In the genomic region with DNA sequence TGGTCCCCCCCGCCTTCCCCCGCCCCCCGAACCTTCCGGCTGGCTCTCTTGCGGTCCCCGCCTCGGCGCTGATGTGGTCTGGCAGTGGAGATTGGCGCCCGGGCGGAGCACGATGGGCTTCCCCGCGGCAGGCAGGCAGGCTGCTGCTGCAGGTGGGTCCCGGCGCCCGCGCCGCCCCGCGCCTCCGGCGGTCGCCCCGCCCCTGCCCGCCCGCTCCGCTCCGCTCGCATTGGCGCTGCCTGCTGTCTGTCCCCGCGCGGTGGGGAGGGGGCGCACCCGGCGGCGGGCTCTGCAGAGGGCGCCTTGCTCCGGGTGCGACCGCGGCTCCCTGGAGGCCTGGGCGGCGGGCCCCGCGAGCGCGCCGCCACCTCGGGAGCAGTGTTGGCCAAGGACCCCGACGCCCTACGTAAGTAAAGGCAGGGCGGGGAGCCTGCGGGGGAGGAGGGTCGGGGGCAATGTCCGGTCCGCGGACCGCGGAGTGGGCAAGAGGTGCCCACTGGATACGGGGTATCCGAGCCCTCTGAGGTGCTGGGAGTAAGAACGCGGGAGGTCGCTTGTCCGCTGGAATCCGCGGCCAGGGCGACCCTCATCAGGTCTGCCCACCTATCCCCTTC, we compare ENCODE assay signal across 1 cellular context.
TF ChIP-seq lines count a peak whose summit lies in the region.

A gene with protein sequence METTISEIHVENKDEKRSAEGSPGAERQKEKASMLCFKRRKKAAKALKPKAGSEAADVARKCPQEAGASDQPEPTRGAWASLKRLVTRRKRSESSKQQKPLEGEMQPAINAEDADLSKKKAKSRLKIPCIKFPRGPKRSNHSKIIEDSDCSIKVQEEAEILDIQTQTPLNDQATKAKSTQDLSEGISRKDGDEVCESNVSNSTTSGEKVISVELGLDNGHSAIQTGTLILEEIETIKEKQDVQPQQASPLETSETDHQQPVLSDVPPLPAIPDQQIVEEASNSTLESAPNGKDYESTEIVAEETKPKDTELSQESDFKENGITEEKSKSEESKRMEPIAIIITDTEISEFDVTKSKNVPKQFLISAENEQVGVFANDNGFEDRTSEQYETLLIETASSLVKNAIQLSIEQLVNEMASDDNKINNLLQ (plus strand): TSS at position 292 of the 614 bp plus-strand sequence. CDS start 2,896 bp downstream, outside the sequence.

TF ChIP-seq in WTC11, 78 proteins besides CTCF, POLR2A, EP300 and RAD21 (continued from another document and continues in another):
- TF ChIP-seq FOXP1 (CRISPR knock-in tag; IDR thresholded peaks at IDR 0.05; ENCODE audit: borderline replicate concordance) (no peak; the same call in 1 of the 2 replicates), TCF7 (CRISPR knock-in tag; IDR thresholded peaks at IDR 0.05; ENCODE audit: low read depth) (no peak), OVOL2 (CRISPR knock-in tag; IDR thresholded peaks at IDR 0.05; ENCODE audit: borderline replicate concordance) (no peak), ZNF263 (CRISPR knock-in tag; IDR thresholded peaks at IDR 0.05; ENCODE audit: low read depth) (no peak), MXD4 (CRISPR knock-in tag; IDR thresholded peaks at IDR 0.05; ENCODE audit: borderline replicate concordance) (no peak), FOXJ3 (CRISPR knock-in tag; IDR thresholded peaks at IDR 0.05; ENCODE audit: borderline replicate concordance) (no peak), JUN (CRISPR knock-in tag; IDR thresholded peaks at IDR 0.05) (no peak), GRHL2 (CRISPR knock-in tag; IDR thresholded peaks at IDR 0.05; ENCODE audit: insufficient replicate concordance, severe bottlenecking) (no peak), ZNF317 (CRISPR knock-in tag; IDR thresholded peaks at IDR 0.05; ENCODE audit: borderline replicate concordance, low read depth) (no peak), ZNF138 (CRISPR knock-in tag; conservative IDR thresholded peaks at IDR 0.05) (no peak), NFE2L1 (CRISPR knock-in tag; IDR thresholded peaks at IDR 0.05) (no peak), ATF1 (CRISPR knock-in tag; IDR thresholded peaks at IDR 0.05) (no peak), KAT7 (CRISPR knock-in tag; IDR thresholded peaks at IDR 0.05; ENCODE audit: borderline replicate concordance) (0 out of 2 replicates have a peak, but pooled peaks have one; percentile 53), ETV6 (CRISPR knock-in tag; IDR thresholded peaks at IDR 0.05) (no peak; the same call in 1 of the 2 replicates), SP1 (CRISPR knock-in tag; conservative IDR thresholded peaks at IDR 0.05) (peak; percentile 73), IRF2 (CRISPR knock-in tag; IDR thresholded peaks at IDR 0.05; ENCODE audit: borderline replicate concordance, low read depth) (no peak), NR3C1 (CRISPR knock-in tag; conservative IDR thresholded peaks at IDR 0.05; ENCODE audit: low read depth) (no peak), EMX1 (CRISPR knock-in tag; IDR thresholded peaks at IDR 0.05) (no peak), CBFB (CRISPR knock-in tag; IDR thresholded peaks at IDR 0.05; ENCODE audit: low read depth) (no peak), ZNF416 (CRISPR knock-in tag; IDR thresholded peaks at IDR 0.05) (no peak), GABPB1 (CRISPR knock-in tag; IDR thresholded peaks at IDR 0.05) (no peak), TEAD1 (CRISPR knock-in tag; IDR thresholded peaks at IDR 0.05) (no peak), NFATC4 (CRISPR knock-in tag; IDR thresholded peaks at IDR 0.05) (no peak), HMGA2 (CRISPR knock-in tag; IDR thresholded peaks at IDR 0.05) (no peak), GTF2I (CRISPR knock-in tag; conservative IDR thresholded peaks at IDR 0.05) (no peak), RORB (CRISPR knock-in tag; IDR thresholded peaks at IDR 0.05) (no peak), CREM (CRISPR knock-in tag; IDR thresholded peaks at IDR 0.05) (peak; percentile 73; the same call in 1 of the 2 replicates)
- TF ChIP-seq, protein P1, sequence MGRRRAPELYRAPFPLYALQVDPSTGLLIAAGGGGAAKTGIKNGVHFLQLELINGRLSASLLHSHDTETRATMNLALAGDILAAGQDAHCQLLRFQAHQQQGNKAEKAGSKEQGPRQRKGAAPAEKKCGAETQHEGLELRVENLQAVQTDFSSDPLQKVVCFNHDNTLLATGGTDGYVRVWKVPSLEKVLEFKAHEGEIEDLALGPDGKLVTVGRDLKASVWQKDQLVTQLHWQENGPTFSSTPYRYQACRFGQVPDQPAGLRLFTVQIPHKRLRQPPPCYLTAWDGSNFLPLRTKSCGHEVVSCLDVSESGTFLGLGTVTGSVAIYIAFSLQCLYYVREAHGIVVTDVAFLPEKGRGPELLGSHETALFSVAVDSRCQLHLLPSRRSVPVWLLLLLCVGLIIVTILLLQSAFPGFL (CRISPR knock-in tag; IDR thresholded peaks at IDR 0.05; ENCODE audit: borderline replicate concordance) = no peak
- TF ChIP-seq, protein P2, sequence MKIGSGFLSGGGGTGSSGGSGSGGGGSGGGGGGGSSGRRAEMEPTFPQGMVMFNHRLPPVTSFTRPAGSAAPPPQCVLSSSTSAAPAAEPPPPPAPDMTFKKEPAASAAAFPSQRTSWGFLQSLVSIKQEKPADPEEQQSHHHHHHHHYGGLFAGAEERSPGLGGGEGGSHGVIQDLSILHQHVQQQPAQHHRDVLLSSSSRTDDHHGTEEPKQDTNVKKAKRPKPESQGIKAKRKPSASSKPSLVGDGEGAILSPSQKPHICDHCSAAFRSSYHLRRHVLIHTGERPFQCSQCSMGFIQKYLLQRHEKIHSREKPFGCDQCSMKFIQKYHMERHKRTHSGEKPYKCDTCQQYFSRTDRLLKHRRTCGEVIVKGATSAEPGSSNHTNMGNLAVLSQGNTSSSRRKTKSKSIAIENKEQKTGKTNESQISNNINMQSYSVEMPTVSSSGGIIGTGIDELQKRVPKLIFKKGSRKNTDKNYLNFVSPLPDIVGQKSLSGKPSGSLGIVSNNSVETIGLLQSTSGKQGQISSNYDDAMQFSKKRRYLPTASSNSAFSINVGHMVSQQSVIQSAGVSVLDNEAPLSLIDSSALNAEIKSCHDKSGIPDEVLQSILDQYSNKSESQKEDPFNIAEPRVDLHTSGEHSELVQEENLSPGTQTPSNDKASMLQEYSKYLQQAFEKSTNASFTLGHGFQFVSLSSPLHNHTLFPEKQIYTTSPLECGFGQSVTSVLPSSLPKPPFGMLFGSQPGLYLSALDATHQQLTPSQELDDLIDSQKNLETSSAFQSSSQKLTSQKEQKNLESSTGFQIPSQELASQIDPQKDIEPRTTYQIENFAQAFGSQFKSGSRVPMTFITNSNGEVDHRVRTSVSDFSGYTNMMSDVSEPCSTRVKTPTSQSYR (CRISPR knock-in tag; IDR thresholded peaks at IDR 0.05) = no peak
- TF ChIP-seq, protein P3, sequence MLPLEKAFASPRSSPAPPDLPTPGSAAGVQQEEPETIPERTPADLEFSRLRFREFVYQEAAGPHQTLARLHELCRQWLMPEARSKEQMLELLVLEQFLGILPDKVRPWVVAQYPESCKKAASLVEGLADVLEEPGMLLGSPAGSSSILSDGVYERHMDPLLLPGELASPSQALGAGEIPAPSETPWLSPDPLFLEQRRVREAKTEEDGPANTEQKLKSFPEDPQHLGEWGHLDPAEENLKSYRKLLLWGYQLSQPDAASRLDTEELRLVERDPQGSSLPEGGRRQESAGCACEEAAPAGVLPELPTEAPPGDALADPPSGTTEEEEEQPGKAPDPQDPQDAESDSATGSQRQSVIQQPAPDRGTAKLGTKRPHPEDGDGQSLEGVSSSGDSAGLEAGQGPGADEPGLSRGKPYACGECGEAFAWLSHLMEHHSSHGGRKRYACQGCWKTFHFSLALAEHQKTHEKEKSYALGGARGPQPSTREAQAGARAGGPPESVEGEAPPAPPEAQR (CRISPR knock-in tag; IDR thresholded peaks at IDR 0.05) = no peak
- TF ChIP-seq, protein P4, sequence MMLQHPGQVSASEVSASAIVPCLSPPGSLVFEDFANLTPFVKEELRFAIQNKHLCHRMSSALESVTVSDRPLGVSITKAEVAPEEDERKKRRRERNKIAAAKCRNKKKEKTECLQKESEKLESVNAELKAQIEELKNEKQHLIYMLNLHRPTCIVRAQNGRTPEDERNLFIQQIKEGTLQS (CRISPR knock-in tag; conservative IDR thresholded peaks at IDR 0.05) = no peak
- TF ChIP-seq, protein P5, sequence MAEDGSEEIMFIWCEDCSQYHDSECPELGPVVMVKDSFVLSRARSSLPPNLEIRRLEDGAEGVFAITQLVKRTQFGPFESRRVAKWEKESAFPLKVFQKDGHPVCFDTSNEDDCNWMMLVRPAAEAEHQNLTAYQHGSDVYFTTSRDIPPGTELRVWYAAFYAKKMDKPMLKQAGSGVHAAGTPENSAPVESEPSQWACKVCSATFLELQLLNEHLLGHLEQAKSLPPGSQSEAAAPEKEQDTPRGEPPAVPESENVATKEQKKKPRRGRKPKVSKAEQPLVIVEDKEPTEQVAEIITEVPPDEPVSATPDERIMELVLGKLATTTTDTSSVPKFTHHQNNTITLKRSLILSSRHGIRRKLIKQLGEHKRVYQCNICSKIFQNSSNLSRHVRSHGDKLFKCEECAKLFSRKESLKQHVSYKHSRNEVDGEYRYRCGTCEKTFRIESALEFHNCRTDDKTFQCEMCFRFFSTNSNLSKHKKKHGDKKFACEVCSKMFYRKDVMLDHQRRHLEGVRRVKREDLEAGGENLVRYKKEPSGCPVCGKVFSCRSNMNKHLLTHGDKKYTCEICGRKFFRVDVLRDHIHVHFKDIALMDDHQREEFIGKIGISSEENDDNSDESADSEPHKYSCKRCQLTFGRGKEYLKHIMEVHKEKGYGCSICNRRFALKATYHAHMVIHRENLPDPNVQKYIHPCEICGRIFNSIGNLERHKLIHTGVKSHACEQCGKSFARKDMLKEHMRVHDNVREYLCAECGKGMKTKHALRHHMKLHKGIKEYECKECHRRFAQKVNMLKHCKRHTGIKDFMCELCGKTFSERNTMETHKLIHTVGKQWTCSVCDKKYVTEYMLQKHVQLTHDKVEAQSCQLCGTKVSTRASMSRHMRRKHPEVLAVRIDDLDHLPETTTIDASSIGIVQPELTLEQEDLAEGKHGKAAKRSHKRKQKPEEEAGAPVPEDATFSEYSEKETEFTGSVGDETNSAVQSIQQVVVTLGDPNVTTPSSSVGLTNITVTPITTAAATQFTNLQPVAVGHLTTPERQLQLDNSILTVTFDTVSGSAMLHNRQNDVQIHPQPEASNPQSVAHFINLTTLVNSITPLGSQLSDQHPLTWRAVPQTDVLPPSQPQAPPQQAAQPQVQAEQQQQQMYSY (CRISPR knock-in tag; IDR thresholded peaks at IDR 0.05) = peak; percentile 64
- TF ChIP-seq, protein P6, sequence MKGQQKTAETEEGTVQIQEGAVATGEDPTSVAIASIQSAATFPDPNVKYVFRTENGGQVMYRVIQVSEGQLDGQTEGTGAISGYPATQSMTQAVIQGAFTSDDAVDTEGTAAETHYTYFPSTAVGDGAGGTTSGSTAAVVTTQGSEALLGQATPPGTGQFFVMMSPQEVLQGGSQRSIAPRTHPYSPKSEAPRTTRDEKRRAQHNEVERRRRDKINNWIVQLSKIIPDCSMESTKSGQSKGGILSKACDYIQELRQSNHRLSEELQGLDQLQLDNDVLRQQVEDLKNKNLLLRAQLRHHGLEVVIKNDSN (CRISPR knock-in tag; IDR thresholded peaks at IDR 0.05) = no peak
- TF ChIP-seq, protein P7, sequence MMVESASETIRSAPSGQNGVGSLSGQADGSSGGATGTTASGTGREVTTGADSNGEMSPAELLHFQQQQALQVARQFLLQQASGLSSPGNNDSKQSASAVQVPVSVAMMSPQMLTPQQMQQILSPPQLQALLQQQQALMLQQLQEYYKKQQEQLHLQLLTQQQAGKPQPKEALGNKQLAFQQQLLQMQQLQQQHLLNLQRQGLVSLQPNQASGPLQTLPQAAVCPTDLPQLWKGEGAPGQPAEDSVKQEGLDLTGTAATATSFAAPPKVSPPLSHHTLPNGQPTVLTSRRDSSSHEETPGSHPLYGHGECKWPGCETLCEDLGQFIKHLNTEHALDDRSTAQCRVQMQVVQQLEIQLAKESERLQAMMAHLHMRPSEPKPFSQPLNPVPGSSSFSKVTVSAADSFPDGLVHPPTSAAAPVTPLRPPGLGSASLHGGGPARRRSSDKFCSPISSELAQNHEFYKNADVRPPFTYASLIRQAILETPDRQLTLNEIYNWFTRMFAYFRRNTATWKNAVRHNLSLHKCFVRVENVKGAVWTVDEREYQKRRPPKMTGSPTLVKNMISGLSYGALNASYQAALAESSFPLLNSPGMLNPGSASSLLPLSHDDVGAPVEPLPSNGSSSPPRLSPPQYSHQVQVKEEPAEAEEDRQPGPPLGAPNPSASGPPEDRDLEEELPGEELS (CRISPR knock-in tag; IDR thresholded peaks at IDR 0.05) = 0 out of 2 replicates have a peak, but pooled peaks have one; percentile 13
- TF ChIP-seq, protein P8, sequence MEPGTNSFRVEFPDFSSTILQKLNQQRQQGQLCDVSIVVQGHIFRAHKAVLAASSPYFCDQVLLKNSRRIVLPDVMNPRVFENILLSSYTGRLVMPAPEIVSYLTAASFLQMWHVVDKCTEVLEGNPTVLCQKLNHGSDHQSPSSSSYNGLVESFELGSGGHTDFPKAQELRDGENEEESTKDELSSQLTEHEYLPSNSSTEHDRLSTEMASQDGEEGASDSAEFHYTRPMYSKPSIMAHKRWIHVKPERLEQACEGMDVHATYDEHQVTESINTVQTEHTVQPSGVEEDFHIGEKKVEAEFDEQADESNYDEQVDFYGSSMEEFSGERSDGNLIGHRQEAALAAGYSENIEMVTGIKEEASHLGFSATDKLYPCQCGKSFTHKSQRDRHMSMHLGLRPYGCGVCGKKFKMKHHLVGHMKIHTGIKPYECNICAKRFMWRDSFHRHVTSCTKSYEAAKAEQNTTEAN (CRISPR knock-in tag; IDR thresholded peaks at IDR 0.05) = no peak
- TF ChIP-seq, protein P9, sequence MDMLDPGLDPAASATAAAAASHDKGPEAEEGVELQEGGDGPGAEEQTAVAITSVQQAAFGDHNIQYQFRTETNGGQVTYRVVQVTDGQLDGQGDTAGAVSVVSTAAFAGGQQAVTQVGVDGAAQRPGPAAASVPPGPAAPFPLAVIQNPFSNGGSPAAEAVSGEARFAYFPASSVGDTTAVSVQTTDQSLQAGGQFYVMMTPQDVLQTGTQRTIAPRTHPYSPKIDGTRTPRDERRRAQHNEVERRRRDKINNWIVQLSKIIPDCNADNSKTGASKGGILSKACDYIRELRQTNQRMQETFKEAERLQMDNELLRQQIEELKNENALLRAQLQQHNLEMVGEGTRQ (CRISPR knock-in tag; IDR thresholded peaks at IDR 0.05) = peak; percentile 42; the same call in 1 of the 2 replicates
- TF ChIP-seq, protein P10, sequence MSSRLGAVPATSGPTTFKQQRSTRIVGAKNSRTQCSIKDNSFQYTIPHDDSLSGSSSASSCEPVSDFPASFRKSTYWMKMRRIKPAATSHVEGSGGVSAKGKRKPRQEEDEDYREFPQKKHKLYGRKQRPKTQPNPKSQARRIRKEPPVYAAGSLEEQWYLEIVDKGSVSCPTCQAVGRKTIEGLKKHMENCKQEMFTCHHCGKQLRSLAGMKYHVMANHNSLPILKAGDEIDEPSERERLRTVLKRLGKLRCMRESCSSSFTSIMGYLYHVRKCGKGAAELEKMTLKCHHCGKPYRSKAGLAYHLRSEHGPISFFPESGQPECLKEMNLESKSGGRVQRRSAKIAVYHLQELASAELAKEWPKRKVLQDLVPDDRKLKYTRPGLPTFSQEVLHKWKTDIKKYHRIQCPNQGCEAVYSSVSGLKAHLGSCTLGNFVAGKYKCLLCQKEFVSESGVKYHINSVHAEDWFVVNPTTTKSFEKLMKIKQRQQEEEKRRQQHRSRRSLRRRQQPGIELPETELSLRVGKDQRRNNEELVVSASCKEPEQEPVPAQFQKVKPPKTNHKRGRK (CRISPR knock-in tag; IDR thresholded peaks at IDR 0.05; ENCODE audit: borderline replicate concordance) = no peak
